Comparison of ENCODE assay signal across 15 cellular contexts in genomic region chr22:41308544-41308947, GRCh38. TPM values are rescaled to one million over a fixed set of nuclear protein-coding genes. Genes with fewer than 3 reads are reported as not detected.
DNase-seq lines count a peak whose midpoint lies in the region; ATAC-seq and TF ChIP-seq lines count a peak whose summit lies in the region.
"Had no signal": no experiment of that assay in that cellular context is flagged by ENCODE, and none has a peak within 500 bp of the region (broad histone marks: within the 10 kb centered on the region; RNA-seq: fewer than 3 reads in every experiment).

No MANE protein-coding gene starts in this region.

- WGBS in psoas muscle, 3 donors: 24 to 58% (median 31%) methylated on average over 7 of the region's 7 CpGs
- WGBS in prostate gland: 79% methylated on average over 7 of the region's 7 CpGs

- intact Hi-C loops in psoas muscle (cut with DNase I) (no loop called here), prostate gland (cut with DNase I) (loop anchor here (10.0 kb wide), 1 partner anchor 216 kb away; no protein-coding TSS in a partner anchor)

- H3K9ac ChIP-seq in SK-N-MC (ENCODE audit: insufficient read length): no peak overlapping the region

- no peaks in the 10 kb centered on the region for H3K9me3 ChIP-seq in SK-N-MC (ENCODE audit: low read depth, low read length)
- H3K9me3 ChIP-seq in psoas muscle: no peaks in the 10 kb centered on the region
- H3K9me3 ChIP-seq in prostate gland: no peaks in the 10 kb centered on the region
- H3K9me3 ChIP-seq: upper lobe of left lung had no signal

- H3K4me1 ChIP-seq in psoas muscle: peaks cover 33% of the 10 kb centered on the region
- no peaks in the 10 kb centered on the region for H3K4me1 ChIP-seq in prostate gland (replicated peaks)

- TF ChIP-seq POLR2A in prostate gland (IDR thresholded peaks at IDR 0.05): no peak

- H3K4me3 ChIP-seq in SK-N-MC (no peak overlapping the region), fibroblast of the aortic adventitia (ENCODE audit: low read depth, low read length) (no peak overlapping the region), psoas muscle (peak overlapping the region; percentile 15), prostate gland (no peak overlapping the region)
- H3K4me3 ChIP-seq: upper lobe of left lung had no signal

- H3K27ac ChIP-seq in SK-N-MC (0 out of 2 replicates have a peak overlapping the region, but pooled peaks have one; percentile 25), psoas muscle (peak overlapping the region; percentile 66), prostate gland (no peak overlapping the region)
- H3K27ac ChIP-seq: C4-2B had no signal

- H3K36me3 ChIP-seq in SK-N-MC (ENCODE audit: insufficient read depth, low read length) (peaks cover 9% of the 10 kb centered on the region; the same call in 1 of the 2 replicates), psoas muscle (ENCODE audit: insufficient read depth in 1 of 2, low read depth in 1 of 2) (peaks cover 0 to 5% of the 10 kb centered on the region in 2 donors), prostate gland (no peaks in the 10 kb centered on the region)

- ATAC-seq in psoas muscle: peak; percentile 75 to 88 (median 80)
- ATAC-seq in GM21528 (IDR thresholded peaks at IDR 0.05; ENCODE audit: low FRiP score, unreplicated experiment): no peak

- no peaks in the 10 kb centered on the region for H3K27me3 ChIP-seq in psoas muscle (ENCODE audit: insufficient read depth in 3 of 3, low read length in 2 of 3)
- H3K27me3 ChIP-seq in prostate gland (replicated peaks; ENCODE audit: insufficient read depth): no peaks in the 10 kb centered on the region
- H3K27me3 ChIP-seq: upper lobe of left lung had no signal

- TF ChIP-seq CTCF in fibroblast of the aortic adventitia (IDR thresholded peaks at IDR 0.05; ENCODE audit: insufficient read depth, low read length) (no peak), psoas muscle (IDR thresholded peaks at IDR 0.05) (no peak), prostate gland (IDR thresholded peaks at IDR 0.05) (no peak)

- DNase-seq in CD1c-positive myeloid dendritic cell (ENCODE audit: extremely low spot score) (peak; percentile 16), SK-N-MC (ENCODE audit: low read depth, low spot score) (no peak), fibroblast of the aortic adventitia (ENCODE audit: low read depth) (peak; percentile 25), psoas muscle (peak; percentile 59 to 84), occipital lobe (lab: John Stamatoyannopoulos, UW) (no peak), kidney tubule cell (ENCODE audit: low spot score) (no peak), prostate gland (ENCODE audit: low spot score) (no peak)
- DNase-seq: activated T-cell treated with anti-CD3 and anti-CD28 coated beads, Interleukin-2, amount 50 U/mL, for 48 hours; hippocampal formation; naive B cell; NCI-H2107; stimulated activated CD4-positive, alpha-beta T cell treated with anti-CD3 and anti-CD28 coated beads, Interleukin-4, amount 100 ng/mL, for 4 hours; upper lobe of left lung had no signal

RNA-seq across cellular contexts. Expression of gene ZC3H7B, which starts 7.2 kb away (rescaled TPM):
- 33.3 and 45.9 TPM in 2 replicates for total RNA-seq in fibroblast of the aortic adventitia (ENCODE audit: low replicate concordance)
- 10 to 100 TPM; 32.0 to 34.1 (median 33.1) TPM for total RNA-seq in psoas muscle
- 10 to 100 TPM; 12.0 to 31.0 (median 17.8) TPM for polyA plus RNA-seq in psoas muscle
- total RNA-seq in occipital lobe: 51.3 TPM
- total RNA-seq in prostate gland: 10 to 100 TPM; 56.7 to 79.1 TPM

RNA-seq across cellular contexts. Expression of gene RANGAP1, which starts 22.6 kb away (rescaled TPM):
- 78.5 and 89.4 TPM in 2 replicates for total RNA-seq in fibroblast of the aortic adventitia (ENCODE audit: low replicate concordance)
- 10 to 100 TPM; 31.9 to 48.8 (median 40.8) TPM for total RNA-seq in psoas muscle
- 10 to 100 TPM; 26.2 to 51.8 (median 51.3) TPM for polyA plus RNA-seq in psoas muscle
- total RNA-seq in occipital lobe: 28.7 TPM
- total RNA-seq in prostate gland: 100 to 1,000 TPM in 1 of 2 donors, 10 to 100 TPM in 1; 47.8 to 127 TPM

Comparison
In these comparisons a context has a peak if more than half of its experiments do, and no peak if none do; other contexts are left out.
1. DNase-seq: peak in CD1c-positive myeloid dendritic cell (single experiment), fibroblast of the aortic adventitia (single experiment) and psoas muscle (2 of 2); none in SK-N-MC (single experiment), occipital lobe (single experiment), kidney tubule cell (single experiment) and prostate gland (single experiment).
2. H3K27ac ChIP-seq: peak in SK-N-MC (single experiment) and psoas muscle (single experiment); none in prostate gland (0 of 2).